Comparison of ENCODE assay signal across 32 cellular contexts in genomic region chr6:81051952-81052351, GRCh38.
"Had no signal": no experiment of that assay in that cellular context is flagged by ENCODE, and none has a peak within 500 bp of the region (broad histone marks: within the 10 kb centered on the region; RNA-seq: fewer than 3 reads in every experiment).

No MANE protein-coding gene starts in this region.

- H3K9me3 Mint-ChIP-seq: activated CD4-positive, alpha-beta T cell treated with anti-CD3 and anti-CD28 coated beads, Interleukin-2, amount 10 ng/mL, durations not matched to agents 24 days and 14 days; activated naive CD4-positive, alpha-beta T cell treated with anti-CD3 and anti-CD28 coated beads, Interleukin-2, amount 50 U/mL, for 72 hours; activated naive CD8-positive, alpha-beta T cell treated with anti-CD3 and anti-CD28 coated beads, Interleukin-2, amount 10 ng/mL, durations not matched to agents 7 days and 5 days; T-helper 1 cell treated with Interleukin-12 subunit alpha and Interleukin-12 subunit beta and Interleukin-4 antibody, amounts not matched to agents 30 μg/mL and 1 μg/mL, for 36 hours; T-helper 2 cell treated with Interferon-gamma antibody and Interleukin-4, amounts not matched to agents 5 μg/mL and 100 μg/mL, for 36 hours had no signal

- ATAC-seq: activated CD4-positive, alpha-beta T cell treated with anti-CD3 and anti-CD28 coated beads for 36 hours; activated CD8-positive, alpha-beta memory T cell treated with anti-CD3 and anti-CD28 coated beads, Interleukin-2, amount 10 ng/mL, durations not matched to agents 7 days and 5 days; activated CD8-positive, alpha-beta T cell treated with anti-CD3 and anti-CD28 coated beads, Interleukin-2, amount 10 ng/mL, durations not matched to agents 7 days and 5 days; activated naive CD4-positive, alpha-beta T cell treated with anti-CD3 and anti-CD28 coated beads, Interleukin-2, amount 50 U/mL, for 72 hours; esophagus mucosa; T-cell had no signal

- H3K4me3 Mint-ChIP-seq: activated CD4-positive, alpha-beta memory T cell treated with anti-CD3 and anti-CD28 coated beads for 36 hours; activated CD4-positive, alpha-beta T cell treated with anti-CD3 and anti-CD28 coated beads for 36 hours; activated CD4-positive, alpha-beta T cell treated with anti-CD3 and anti-CD28 coated beads, Interleukin-2, amount 10 ng/mL, durations not matched to agents 24 days and 14 days; activated CD8-positive, alpha-beta memory T cell treated with anti-CD3 and anti-CD28 coated beads, Interleukin-2, amount 10 ng/mL, durations not matched to agents 7 days and 5 days; activated CD8-positive, alpha-beta T cell treated with anti-CD3 and anti-CD28 coated beads, Interleukin-2, amount 10 ng/mL, durations not matched to agents 7 days and 5 days; activated naive CD4-positive, alpha-beta T cell treated with anti-CD3 and anti-CD28 coated beads, Interleukin-2, amount 10 ng/mL, durations not matched to agents 7 days and 5 days; activated naive CD8-positive, alpha-beta T cell treated with anti-CD3 and anti-CD28 coated beads, Interleukin-2, amount 10 ng/mL, durations not matched to agents 7 days and 5 days; brain; T-cell; T-helper 1 cell treated with Interleukin-12 subunit alpha and Interleukin-12 subunit beta and Interleukin-4 antibody, amounts not matched to agents 30 μg/mL and 1 μg/mL, for 36 hours; T-helper 2 cell treated with Interferon-gamma antibody and Interleukin-4, amounts not matched to agents 5 μg/mL and 100 μg/mL, for 36 hours had no signal

- H3K36me3 Mint-ChIP-seq: activated CD4-positive, alpha-beta memory T cell treated with anti-CD3 and anti-CD28 coated beads for 36 hours; activated CD8-positive, alpha-beta memory T cell treated with anti-CD3 and anti-CD28 coated beads, Interleukin-2, amount 10 ng/mL, durations not matched to agents 7 days and 5 days; activated naive CD4-positive, alpha-beta T cell treated with anti-CD3 and anti-CD28 coated beads, Interleukin-2, amount 10 ng/mL, durations not matched to agents 7 days and 5 days; activated naive CD4-positive, alpha-beta T cell treated with anti-CD3 and anti-CD28 coated beads, Interleukin-2, amount 50 U/mL, for 72 hours; activated naive CD8-positive, alpha-beta T cell treated with anti-CD3 and anti-CD28 coated beads, Interleukin-2, amount 10 ng/mL, durations not matched to agents 7 days and 5 days; brain; T-cell had no signal

- H3K4me1 ChIP-seq: ascending aorta, breast epithelium, colonic mucosa had no signal

- H3K27me3 ChIP-seq: ascending aorta, breast epithelium, cardiac muscle cell, colonic mucosa had no signal

- H3K4me3 ChIP-seq: ascending aorta, breast epithelium, cardiac muscle cell, colonic mucosa had no signal

- FAIRE-seq: frontal cortex had no signal

- H3K36me3 ChIP-seq: ascending aorta, breast epithelium, cardiac muscle cell, colonic mucosa, WERI-Rb-1 had no signal

- DNase-seq: activated CD4-positive, alpha-beta memory T cell treated with anti-CD3 and anti-CD28 coated beads for 36 hours; activated CD4-positive, alpha-beta T cell treated with anti-CD3 and anti-CD28 coated beads for 36 hours; activated CD4-positive, alpha-beta T cell treated with anti-CD3 and anti-CD28 coated beads, Interleukin-2, amount 10 ng/mL, durations not matched to agents 24 days and 14 days; activated CD4-positive, CD25-positive, alpha-beta regulatory T cell; activated CD4-positive, CD25-positive, alpha-beta regulatory T cell treated with anti-CD3 and anti-CD28 coated beads, Interleukin-2, amount 50 U/mL, for 72 hours; activated CD8-positive, alpha-beta memory T cell treated with anti-CD3 and anti-CD28 coated beads, Interleukin-2, amount 10 ng/mL, durations not matched to agents 7 days and 5 days; activated CD8-positive, alpha-beta memory T cell treated with anti-CD3 and anti-CD28 coated beads, Interleukin-2, amount 50 U/mL, for 4 hours; activated CD8-positive, alpha-beta T cell treated with anti-CD3 and anti-CD28 coated beads, Interleukin-2, amount 10 ng/mL, durations not matched to agents 7 days and 5 days; activated gamma-delta T cell; activated naive CD4-positive, alpha-beta T cell; activated naive CD4-positive, alpha-beta T cell treated with anti-CD3 and anti-CD28 coated beads, Interleukin-2, amount 10 ng/mL, durations not matched to agents 7 days and 5 days; activated naive CD8-positive, alpha-beta T cell treated with anti-CD3 and anti-CD28 coated beads, Interleukin-2, amount 10 ng/mL, durations not matched to agents 7 days and 5 days; activated T-cell treated with anti-CD3 and anti-CD28 coated beads, Interleukin-2, amount 50 U/mL, for 1 hour; activated T-cell treated with anti-CD3 and anti-CD28 coated beads, Interleukin-2, amount 50 U/mL, for 48 hours; central memory CD4-positive, alpha-beta T cell; cerebellar nuclear complex; colonic mucosa; effector CD8-positive, alpha-beta T cell; foreskin fibroblast; head of caudate nucleus; T-cell; T1000; WERI-Rb-1 had no signal

- H3K4me1 Mint-ChIP-seq: activated CD4-positive, alpha-beta T cell treated with anti-CD3 and anti-CD28 coated beads for 36 hours; activated CD4-positive, alpha-beta T cell treated with anti-CD3 and anti-CD28 coated beads, Interleukin-2, amount 10 ng/mL, durations not matched to agents 24 days and 14 days; activated CD8-positive, alpha-beta memory T cell treated with anti-CD3 and anti-CD28 coated beads, Interleukin-2, amount 10 ng/mL, durations not matched to agents 7 days and 5 days; activated naive CD4-positive, alpha-beta T cell treated with anti-CD3 and anti-CD28 coated beads, Interleukin-2, amount 10 ng/mL, durations not matched to agents 7 days and 5 days; activated naive CD8-positive, alpha-beta T cell treated with anti-CD3 and anti-CD28 coated beads, Interleukin-2, amount 10 ng/mL, durations not matched to agents 7 days and 5 days; brain; T-cell had no signal

- H3K27ac ChIP-seq: ascending aorta, breast epithelium, cardiac muscle cell, colonic mucosa, WERI-Rb-1 had no signal

- H3K27me3 Mint-ChIP-seq: activated CD4-positive, alpha-beta memory T cell treated with anti-CD3 and anti-CD28 coated beads for 36 hours; activated CD4-positive, alpha-beta T cell treated with anti-CD3 and anti-CD28 coated beads for 36 hours; activated CD4-positive, alpha-beta T cell treated with anti-CD3 and anti-CD28 coated beads, Interleukin-2, amount 10 ng/mL, durations not matched to agents 24 days and 14 days; activated CD8-positive, alpha-beta memory T cell treated with anti-CD3 and anti-CD28 coated beads, Interleukin-2, amount 10 ng/mL, durations not matched to agents 7 days and 5 days; activated naive CD4-positive, alpha-beta T cell treated with anti-CD3 and anti-CD28 coated beads, Interleukin-2, amount 10 ng/mL, durations not matched to agents 7 days and 5 days; activated naive CD8-positive, alpha-beta T cell treated with anti-CD3 and anti-CD28 coated beads, Interleukin-2, amount 10 ng/mL, durations not matched to agents 7 days and 5 days; brain; T-cell had no signal

- H3K27ac Mint-ChIP-seq: activated CD4-positive, alpha-beta memory T cell treated with anti-CD3 and anti-CD28 coated beads for 36 hours; activated CD4-positive, alpha-beta T cell treated with anti-CD3 and anti-CD28 coated beads for 36 hours; activated CD4-positive, alpha-beta T cell treated with anti-CD3 and anti-CD28 coated beads, Interleukin-2, amount 10 ng/mL, durations not matched to agents 24 days and 14 days; activated CD8-positive, alpha-beta memory T cell treated with anti-CD3 and anti-CD28 coated beads, Interleukin-2, amount 10 ng/mL, durations not matched to agents 7 days and 5 days; activated CD8-positive, alpha-beta T cell treated with anti-CD3 and anti-CD28 coated beads, Interleukin-2, amount 10 ng/mL, durations not matched to agents 7 days and 5 days; activated naive CD4-positive, alpha-beta T cell treated with anti-CD3 and anti-CD28 coated beads, Interleukin-2, amount 10 ng/mL, durations not matched to agents 7 days and 5 days; activated naive CD8-positive, alpha-beta T cell treated with anti-CD3 and anti-CD28 coated beads, Interleukin-2, amount 10 ng/mL, durations not matched to agents 7 days and 5 days; brain; T-cell; T-helper 1 cell treated with Interleukin-12 subunit alpha and Interleukin-12 subunit beta and Interleukin-4 antibody, amounts not matched to agents 30 μg/mL and 1 μg/mL, for 36 hours; T-helper 2 cell treated with Interferon-gamma antibody and Interleukin-4, amounts not matched to agents 5 μg/mL and 100 μg/mL, for 36 hours had no signal

- H3K9me3 ChIP-seq: ascending aorta, breast epithelium, colonic mucosa had no signal
